ENCODE assay signal across 9 cellular contexts in the genomic region with DNA sequence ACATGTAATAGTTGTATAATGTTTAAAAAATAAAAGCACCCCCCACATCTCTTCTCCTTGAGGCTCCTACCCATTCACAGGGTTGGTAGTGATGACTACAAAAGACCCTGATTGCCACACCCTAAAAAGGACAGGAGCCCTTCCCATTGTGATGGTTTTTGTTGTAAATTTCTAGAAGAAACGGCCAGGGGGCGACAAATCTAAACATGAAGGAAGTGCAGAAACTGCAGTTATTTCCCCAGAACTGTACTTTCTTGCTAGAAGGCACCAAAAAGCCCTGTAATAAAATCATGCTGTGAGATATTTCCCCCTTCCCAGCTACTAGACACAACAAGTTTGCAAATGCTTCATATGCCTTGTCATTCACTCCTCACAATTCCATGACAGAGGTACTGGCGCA. TPM values are rescaled to one million over a fixed set of nuclear protein-coding genes. Genes with fewer than 3 reads are reported as not detected.
A peak's percentile ranks its signal among the peaks of the same experiment; 100 is the strongest.
DNase-seq lines count a peak whose midpoint lies in the region; ATAC-seq and TF ChIP-seq lines count a peak whose summit lies in the region.
"Had no signal": no experiment of that assay in that cellular context is flagged by ENCODE, and none has a peak within 500 bp of the region (broad histone marks: within the 10 kb centered on the region; RNA-seq: fewer than 3 reads in every experiment).

No MANE protein-coding gene starts in this region.

- H3K4me3 ChIP-seq in stomach = no peak overlapping the region

- H3K27me3 ChIP-seq in stomach = no peaks in the 10 kb centered on the region

- peak; percentile 63 for DNase-seq in ACHN
- peak; percentile 18 for DNase-seq in SKM-1 (lab: John Stamatoyannopoulos, UW; ENCODE audit: unreplicated experiment)
- peak; percentile 24 for DNase-seq in foreskin melanocyte
- no peak for DNase-seq in sciatic nerve (ENCODE audit: low spot score)
- DNase-seq in anterior cingulate cortex (lab: John Stamatoyannopoulos, UW) = no peak
- no peak for DNase-seq in stomach

- no peak overlapping the region for H3K27ac ChIP-seq in stomach
- H3K27ac ChIP-seq: parathyroid adenoma had no signal

- TF ChIP-seq POLR2A in stomach (IDR thresholded peaks at IDR 0.05) = no peak

- no peak for TF ChIP-seq EP300 in stomach (IDR thresholded peaks at IDR 0.05)

- intact Hi-C loops in sciatic nerve (cut with DNase I) (loop anchor here (10.0 kb wide), 1 partner anchor 1162 kb away; no protein-coding TSS in a partner anchor), stomach (cut with DNase I; ENCODE audit: low total_unique reads) (loop anchor here (10.0 kb wide), 2 partner anchors 58 to 168 kb away; no protein-coding TSS in a partner anchor)

- H3K36me3 ChIP-seq in stomach = no peaks in the 10 kb centered on the region

- peak in 3 of 7 experiments; percentile 7 to 10 (median 8) for TF ChIP-seq CTCF in stomach (IDR thresholded peaks at IDR 0.05)

- in situ Hi-C loops in ACHN (cut with HindIII; ENCODE audit: low pct_ligation_motif_present, low pct_unique_long_range_greater_than_20kb, low sequenced_read_pairs) = no loop called here

- no peaks in the 10 kb centered on the region for H3K9me3 ChIP-seq in stomach

- no peaks in the 10 kb centered on the region for H3K4me1 ChIP-seq in stomach
- H3K4me1 ChIP-seq: parathyroid adenoma had no signal

- peak; percentile 65 for ATAC-seq in GM18867 (IDR thresholded peaks at IDR 0.05; ENCODE audit: unreplicated experiment)
- ATAC-seq in HG03196 (IDR thresholded peaks at IDR 0.05; ENCODE audit: unreplicated experiment) = no peak
- ATAC-seq in sciatic nerve = no peak

- 55 to 63% (median 57%) methylated on average over 3 of the region's 3 CpGs for WGBS in stomach, 5 donors

RNA-seq across cellular contexts. Expression of a gene that starts 10.8 kb away (rescaled TPM):
- total RNA-seq in sciatic nerve (28.6 TPM), stomach (100 to 1,000 TPM in 1 of 5 donors, 10 to 100 TPM in 1, 1 to 10 TPM in 2, not detected in 1; 2.2 to 274 (median 50.9) TPM)
- 1 to 10 TPM; 1.4 to 2.4 (median 1.6) TPM for polyA plus RNA-seq in stomach

RNA-seq across cellular contexts. Expression of a gene that starts 17.7 kb away (rescaled TPM):
- total RNA-seq in sciatic nerve (35.8 TPM), stomach (10 to 100 TPM in 4 of 5 donors, 1 to 10 TPM in 1; 2.9 to 53.8 (median 34.4) TPM)
- polyA plus RNA-seq in stomach = 10 to 100 TPM; 25.7 to 34.2 (median 28.3) TPM

Comparison
In these comparisons a context has a peak if more than half of its experiments do, and no peak if none do; other contexts are left out.
1. DNase-seq: peak in ACHN (single experiment), SKM-1 (single experiment) and foreskin melanocyte (single experiment); none in sciatic nerve (single experiment), anterior cingulate cortex (0 of 58) and stomach (single experiment).